Comparison of ENCODE assay signal across 22 cellular contexts in genomic region chr1:232450626-232451025, GRCh38.
DNase-seq lines count a peak whose midpoint lies in the region; ATAC-seq and TF ChIP-seq lines count a peak whose summit lies in the region.
"Had no signal": no experiment of that assay in that cellular context is flagged by ENCODE, and none has a peak within 500 bp of the region (broad histone marks: within the 10 kb centered on the region; RNA-seq: fewer than 3 reads in every experiment).

No MANE protein-coding gene starts in this region.

- H3K4me3 ChIP-seq in AG10803 (ENCODE audit: low read length) (no peak overlapping the region), GM23248 (no peak overlapping the region), adipocyte (ENCODE audit: low read length) (no peak overlapping the region)
- H3K4me3 ChIP-seq: A549, BLaER1 had no signal

- H3K9ac ChIP-seq in GM23248, result no peak overlapping the region
- H3K9ac ChIP-seq in adipocyte (ENCODE audit: low read length), result no peak overlapping the region
- H3K9ac ChIP-seq: BLaER1, KMS-11 had no signal

- no peak for TF ChIP-seq CTCF in AG10803 (conservative IDR thresholded peaks at IDR 0.05; ENCODE audit: low read length)

- H4K20me1 ChIP-seq in GM23248 (ENCODE audit: insufficient read depth), result no peaks in the 10 kb centered on the region
- H4K20me1 ChIP-seq: BLaER1 had no signal

- H3K9me3 ChIP-seq in GM23248 (ENCODE audit: low read depth) (no peaks in the 10 kb centered on the region), adipocyte (ENCODE audit: control insufficient read depth, low read length) (no peaks in the 10 kb centered on the region)
- H3K9me3 ChIP-seq: A549, BLaER1, Caco-2 had no signal

- ATAC-seq in HG03571 (IDR thresholded peaks at IDR 0.05; ENCODE audit: unreplicated experiment), result no peak
- ATAC-seq: A549 had no signal

- H2AFZ ChIP-seq in GM23248, result no peak overlapping the region

- H3K4me2 ChIP-seq in GM23248 (ENCODE audit: unreplicated experiment), result no peak overlapping the region
- H3K4me2 ChIP-seq: A549, BLaER1, KMS-11 had no signal

- H3K27me3 ChIP-seq in GM23248 (replicated peaks; ENCODE audit: insufficient read depth) (no peaks in the 10 kb centered on the region), adipocyte (replicated peaks; ENCODE audit: control insufficient read depth, insufficient read depth, low read length) (no peaks in the 10 kb centered on the region)
- H3K27me3 ChIP-seq: BLaER1 had no signal

- no peaks in the 10 kb centered on the region for H3K79me2 ChIP-seq in GM23248 (ENCODE audit: insufficient read depth)

- H3K36me3 ChIP-seq in GM23248 (ENCODE audit: low read depth), result no peaks in the 10 kb centered on the region
- no peaks in the 10 kb centered on the region for H3K36me3 ChIP-seq in adipocyte (ENCODE audit: control insufficient read depth, insufficient read depth, low read length, severe bottlenecking)
- H3K36me3 ChIP-seq: BLaER1 had no signal

- in situ Hi-C loops in GM23248 (cut with MboI), result no loop called here

- no peaks in the 10 kb centered on the region for H3K9me2 ChIP-seq in GM23248 (ENCODE audit: insufficient read depth)

- H3K4me1 ChIP-seq in GM23248 (ENCODE audit: insufficient read depth) (no peaks in the 10 kb centered on the region; the same call in 1 of the 2 replicates), adipocyte (ENCODE audit: control insufficient read depth, insufficient read depth, low read length) (no peaks in the 10 kb centered on the region)
- H3K4me1 ChIP-seq: A549, Caco-2 had no signal

- peak; percentile 18 for DNase-seq in AG10803 (ENCODE audit: low read depth)
- DNase-seq in GM23248, result peak; percentile 42
- DNase-seq in adipocyte (ENCODE audit: low read depth), result peak; percentile 64
- DNase-seq in fibroblast of gingiva (ENCODE audit: low read depth), result peak; percentile 15
- no peak for DNase-seq in pons (ENCODE audit: low spot score)
- DNase-seq in DMS53 (lab: John Stamatoyannopoulos, UW), result no peak
- DNase-seq in activated effector memory CD4-positive, alpha-beta T cell treated with anti-CD3 and anti-CD28 coated beads, Interleukin-2, amount 50 U/mL, for 16 hours, result no peak
- DNase-seq: Caco-2; CD4-positive, alpha-beta memory T cell; DMS153; MV-4-11; NCI-H1105 treated with DMSO at 0.1 percent for 48 hours; NCI-H2029 treated with DMSO at 0.1 percent for 48 hours; NCI-H2171; NCI-H345; NCI-H524 treated with DMSO at 0.1 percent for 48 hours; OCI-M1; Right ventricle myocardium superior had no signal

- H3K27ac ChIP-seq in GM23248, result no peak overlapping the region
- H3K27ac ChIP-seq: A549, BLaER1, KMS-11 had no signal

- 0 out of 2 replicates have a peak, but pooled peaks cover 7% of the 10 kb centered on the region for H3F3A ChIP-seq in GM23248 (ENCODE audit: insufficient read depth)

Comparison
In these comparisons a context has a peak if more than half of its experiments do, and no peak if none do; other contexts are left out.
1. DNase-seq: peak in AG10803 (single experiment), GM23248 (single experiment), adipocyte (single experiment) and fibroblast of gingiva (single experiment); none in pons (single experiment), DMS53 (single experiment) and activated effector memory CD4-positive, alpha-beta T cell treated with anti-CD3 and anti-CD28 coated beads, Interleukin-2, amount 50 U/mL, for 16 hours (single experiment).